In the genomic region with DNA sequence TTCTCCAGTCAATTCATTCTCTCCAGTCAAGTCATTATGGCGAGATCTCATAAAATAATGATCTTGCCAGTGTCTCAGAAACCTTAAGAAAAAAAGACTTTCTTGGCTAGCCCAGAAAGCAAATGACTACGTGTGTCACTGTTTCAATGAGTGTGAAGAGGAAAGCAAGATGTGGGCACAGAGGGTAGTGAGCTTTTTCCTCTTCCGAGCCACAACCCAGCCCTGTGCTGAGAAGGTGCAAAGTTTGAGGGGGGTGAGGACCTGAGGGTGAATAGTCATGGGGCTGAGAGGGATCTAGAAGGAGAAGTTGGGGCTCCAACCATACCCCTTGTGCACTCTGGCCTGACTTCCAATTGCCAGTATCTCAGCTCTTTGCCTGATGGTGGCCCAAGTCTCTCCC, we compare ENCODE assay signal across 19 cellular contexts.
DNase-seq lines count a peak whose midpoint lies in the region; ATAC-seq and TF ChIP-seq lines count a peak whose summit lies in the region.
"Had no signal": no experiment of that assay in that cellular context is flagged by ENCODE, and none has a peak within 500 bp of the region (broad histone marks: within the 10 kb centered on the region; RNA-seq: fewer than 3 reads in every experiment).

No MANE protein-coding gene starts in this region.

- peaks cover 23% of the 10 kb centered on the region for H3K4me1 Mint-ChIP-seq in activated naive CD8-positive, alpha-beta T cell treated with anti-CD3 and anti-CD28 coated beads, Interleukin-2, amount 10 ng/mL, durations not matched to agents 7 days and 5 days
- peaks cover 23% of the 10 kb centered on the region for H3K4me1 Mint-ChIP-seq in activated naive CD8-positive, alpha-beta T cell treated with anti-CD3 and anti-CD28 coated beads for 36 hours
- H3K4me1 Mint-ChIP-seq in central memory CD8-positive, alpha-beta T cell = peaks cover 27% of the 10 kb centered on the region
- peaks cover 6 to 49% (median 33%) of the 10 kb centered on the region in 4 donors for H3K4me1 Mint-ChIP-seq in naive thymus-derived CD8-positive, alpha-beta T cell

- no peaks in the 10 kb centered on the region for H3K9me3 Mint-ChIP-seq in activated naive CD8-positive, alpha-beta T cell treated with anti-CD3 and anti-CD28 coated beads, Interleukin-2, amount 10 ng/mL, durations not matched to agents 7 days and 5 days
- no peaks in the 10 kb centered on the region for H3K9me3 Mint-ChIP-seq in activated naive CD8-positive, alpha-beta T cell treated with anti-CD3 and anti-CD28 coated beads for 36 hours
- H3K9me3 Mint-ChIP-seq in central memory CD8-positive, alpha-beta T cell = no peaks in the 10 kb centered on the region
- H3K9me3 Mint-ChIP-seq in naive thymus-derived CD8-positive, alpha-beta T cell = peaks cover 0 to 3% (median 0%) of the 10 kb centered on the region in 9 donors

- H3K27ac Mint-ChIP-seq in activated naive CD8-positive, alpha-beta T cell treated with anti-CD3 and anti-CD28 coated beads, Interleukin-2, amount 10 ng/mL, durations not matched to agents 7 days and 5 days = no peak overlapping the region
- no peak overlapping the region for H3K27ac Mint-ChIP-seq in activated naive CD8-positive, alpha-beta T cell treated with anti-CD3 and anti-CD28 coated beads for 36 hours
- peak overlapping the region; percentile 83 for H3K27ac Mint-ChIP-seq in central memory CD8-positive, alpha-beta T cell (ENCODE audit: low read depth)
- H3K27ac Mint-ChIP-seq in naive thymus-derived CD8-positive, alpha-beta T cell = peak overlapping the region in 6 of 10 donors; percentile 26 to 76 (median 62)

- H3K27ac ChIP-seq in transverse colon = peak overlapping the region; percentile 36 to 82 (median 52)
- H3K27ac ChIP-seq: HL-60, RWPE1 had no signal

- no peak for TF ChIP-seq CTCF in transverse colon (IDR thresholded peaks at IDR 0.05)

- H3K4me3 Mint-ChIP-seq in activated naive CD8-positive, alpha-beta T cell treated with anti-CD3 and anti-CD28 coated beads, Interleukin-2, amount 10 ng/mL, durations not matched to agents 7 days and 5 days = no peak overlapping the region
- no peak overlapping the region for H3K4me3 Mint-ChIP-seq in activated naive CD8-positive, alpha-beta T cell treated with anti-CD3 and anti-CD28 coated beads for 36 hours
- H3K4me3 Mint-ChIP-seq in central memory CD8-positive, alpha-beta T cell = peak overlapping the region; percentile 48
- H3K4me3 Mint-ChIP-seq in naive thymus-derived CD8-positive, alpha-beta T cell = peak overlapping the region in 1 of 10 donors; percentile 4
- H3K4me3 Mint-ChIP-seq: CD4-positive, alpha-beta memory T cell had no signal

- peak; percentile 50 for ATAC-seq in activated naive CD8-positive, alpha-beta T cell treated with anti-CD3 and anti-CD28 coated beads, Interleukin-2, amount 10 ng/mL, durations not matched to agents 7 days and 5 days (ENCODE audit: low read depth)
- ATAC-seq in central memory CD8-positive, alpha-beta T cell (replicated peaks; ENCODE audit: extremely low read depth, poor library complexity, severe bottlenecking) = peak; percentile 94
- peak in 1 of 2 donors; percentile 53 for ATAC-seq in naive thymus-derived CD8-positive, alpha-beta T cell
- no peak for ATAC-seq in GM19023 (IDR thresholded peaks at IDR 0.05; ENCODE audit: unreplicated experiment)

- POLR2A ChIA-PET in activated naive CD8-positive, alpha-beta T cell treated with anti-CD3 and anti-CD28 coated beads, Interleukin-2, amount 10 ng/mL, durations not matched to agents 7 days and 5 days (lab: Charles Lee) = no interaction called here
- POLR2A ChIA-PET in naive thymus-derived CD8-positive, alpha-beta T cell (lab: Charles Lee) = interaction anchor here (0.7 to 2.3 kb wide), 7 partner anchors 391 to 537 kb away, joined by 3 to 6 read pairs (median 4); a partner anchor contains a TSS

- DNase-seq in activated naive CD8-positive, alpha-beta T cell treated with anti-CD3 and anti-CD28 coated beads, Interleukin-2, amount 10 ng/mL, durations not matched to agents 7 days and 5 days = no peak
- no peak for DNase-seq in activated naive CD8-positive, alpha-beta T cell treated with anti-CD3 and anti-CD28 coated beads for 36 hours
- DNase-seq in central memory CD8-positive, alpha-beta T cell (ENCODE audit: low spot score in 2 of 2) = peak in 1 of 2 donors; percentile 29
- DNase-seq in naive thymus-derived CD8-positive, alpha-beta T cell = peak in 1 of 10 donors; percentile 23
- DNase-seq in transverse colon (no peak), NCI-H510A (lab: John Stamatoyannopoulos, UW) (no peak), H4 (ENCODE audit: low spot score) (no peak)
- DNase-seq: CD4-positive, alpha-beta memory T cell; DMS79 treated with DMSO at 0.1 percent for 48 hours; H7; NCI-H1417 treated with DMSO at 0.1 percent for 48 hours; NCI-H187 treated with DMSO at 0.1 percent for 48 hours; NCI-H226; NCI-H524 treated with DMSO at 0.1 percent for 48 hours; PC-9; SIG-M5 had no signal

- no peaks in the 10 kb centered on the region for H3K36me3 ChIP-seq in transverse colon

- no peaks in the 10 kb centered on the region for H3K27me3 ChIP-seq in transverse colon

- H3K4me3 ChIP-seq in transverse colon = no peak overlapping the region
- H3K4me3 ChIP-seq: PC-9 had no signal

- peaks cover 0 to 26% (median 5%) of the 10 kb centered on the region in 4 donors for H3K4me1 ChIP-seq in transverse colon

- TF ChIP-seq EP300 in transverse colon (IDR thresholded peaks at IDR 0.05; ENCODE audit: low read depth) = no peak

- WGBS in transverse colon (ENCODE audit: low coverage in 1 of 2), 2 donors = 77% methylated on average over 3 of the region's 3 CpGs; no CpG with 5 or more reads in 1 of the 2 donors

- intact Hi-C loops in transverse colon (cut with DNase I; ENCODE audit: low total_unique reads) = no loop called here

- TF ChIP-seq POLR2A in transverse colon (IDR thresholded peaks at IDR 0.05) = no peak

- no peaks in the 10 kb centered on the region for H3K9me3 ChIP-seq in transverse colon

- in situ Hi-C loops in transverse colon (cut with MboI; ENCODE audit: low pct_ligation_motif_present in 1 of 4, low pct_unique_long_range_greater_than_20kb in 1 of 4, low sequenced_read_pairs in 3 of 4) = loop anchor here (10.0 to 25.0 kb wide), 6 partner anchors 221 to 529 kb away; no protein-coding TSS in a partner anchor

- H3K27me3 Mint-ChIP-seq in activated naive CD8-positive, alpha-beta T cell treated with anti-CD3 and anti-CD28 coated beads, Interleukin-2, amount 10 ng/mL, durations not matched to agents 7 days and 5 days = peaks cover 2% of the 10 kb centered on the region
- H3K27me3 Mint-ChIP-seq in activated naive CD8-positive, alpha-beta T cell treated with anti-CD3 and anti-CD28 coated beads for 36 hours = no peaks in the 10 kb centered on the region
- no peaks in the 10 kb centered on the region for H3K27me3 Mint-ChIP-seq in central memory CD8-positive, alpha-beta T cell
- H3K27me3 Mint-ChIP-seq in naive thymus-derived CD8-positive, alpha-beta T cell = no peaks in the 10 kb centered on the region
- H3K27me3 Mint-ChIP-seq: CD4-positive, alpha-beta memory T cell had no signal

- H3K36me3 Mint-ChIP-seq in activated naive CD8-positive, alpha-beta T cell treated with anti-CD3 and anti-CD28 coated beads, Interleukin-2, amount 10 ng/mL, durations not matched to agents 7 days and 5 days = peaks cover 6% of the 10 kb centered on the region
- H3K36me3 Mint-ChIP-seq in activated naive CD8-positive, alpha-beta T cell treated with anti-CD3 and anti-CD28 coated beads for 36 hours = no peaks in the 10 kb centered on the region
- H3K36me3 Mint-ChIP-seq in central memory CD8-positive, alpha-beta T cell (ENCODE audit: insufficient read depth) = peaks cover 1% of the 10 kb centered on the region
- H3K36me3 Mint-ChIP-seq in naive thymus-derived CD8-positive, alpha-beta T cell = peaks cover 0 to 6% (median 0%) of the 10 kb centered on the region in 3 donors
- H3K36me3 Mint-ChIP-seq: CD4-positive, alpha-beta memory T cell had no signal

Comparison
In these comparisons a context has a peak if more than half of its experiments do, and no peak if none do; other contexts are left out.
1. H3K27ac Mint-ChIP-seq: peak in central memory CD8-positive, alpha-beta T cell (single experiment) and naive thymus-derived CD8-positive, alpha-beta T cell (6 of 10); none in activated naive CD8-positive, alpha-beta T cell treated with anti-CD3 and anti-CD28 coated beads, Interleukin-2, amount 10 ng/mL, durations not matched to agents 7 days and 5 days (single experiment) and activated naive CD8-positive, alpha-beta T cell treated with anti-CD3 and anti-CD28 coated beads for 36 hours (single experiment).